Comparison of ENCODE assay signal across 20 cellular contexts in the genomic region with DNA sequence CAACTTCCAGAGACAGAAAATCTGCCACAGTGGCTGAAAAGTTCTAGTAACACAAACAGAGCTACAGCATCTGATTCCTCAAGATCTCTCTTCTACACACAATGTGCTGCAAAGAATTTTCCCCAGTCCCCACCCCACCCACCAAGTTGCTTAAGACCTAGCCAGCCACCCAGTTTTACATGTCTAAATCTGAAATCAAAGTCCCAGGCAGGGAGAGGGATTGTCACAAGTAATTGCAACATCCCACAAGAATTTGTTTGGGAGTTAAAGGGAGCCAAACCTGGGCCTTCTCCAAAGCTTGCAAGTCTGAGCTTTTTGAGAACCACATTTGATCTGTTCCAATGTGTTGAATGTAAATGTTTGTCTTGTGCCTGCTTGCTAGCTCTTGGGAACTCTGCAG. TPM values are rescaled to one million over a fixed set of nuclear protein-coding genes. Genes with fewer than 3 reads are reported as not detected.
DNase-seq lines count a peak whose midpoint lies in the region; ATAC-seq and TF ChIP-seq lines count a peak whose summit lies in the region.
"Had no signal": no experiment of that assay in that cellular context is flagged by ENCODE, and none has a peak within 500 bp of the region (broad histone marks: within the 10 kb centered on the region; RNA-seq: fewer than 3 reads in every experiment).

No MANE protein-coding gene starts in this region.

- H3K18ac ChIP-seq in IMR-90 (ENCODE audit: low read depth, low read length), result no peak overlapping the region

- H3K56ac ChIP-seq in IMR-90 (ENCODE audit: extremely low read depth, insufficient read depth, low read length), result no peak overlapping the region

- no TSS peak for BruUV-seq in IMR-90 (replicated peaks; lab: Mats Ljungman, UMichigan)
- no TSS peak for BruUV-seq in PC-3 (replicated peaks; lab: Mats Ljungman, UMichigan)

- no peaks in the 10 kb centered on the region for H3K79me2 ChIP-seq in PC-3 (ENCODE audit: low read length)

- H3K9ac ChIP-seq in IMR-90 (ENCODE audit: low read depth, low read length) (no peak overlapping the region), PC-3 (ENCODE audit: low read length) (no peak overlapping the region)
- H3K9ac ChIP-seq: BLaER1 treated with 17β-estradiol and CSF1 and Interleukin-3, amounts not matched to agents 10 nM and 100 nM; neural progenitor cell had no signal

- no peak overlapping the region for H2AFZ ChIP-seq in IMR-90 (replicated peaks; ENCODE audit: low read length, poor library complexity)
- no peak overlapping the region for H2AFZ ChIP-seq in PC-3 (ENCODE audit: low read length)
- H2AFZ ChIP-seq: neural progenitor cell had no signal

- no peak overlapping the region for H2BK5ac ChIP-seq in IMR-90 (ENCODE audit: low read depth, low read length, poor library complexity, severe bottlenecking)

- H3K27me3 ChIP-seq in IMR-90 (ENCODE audit: control insufficient read depth, insufficient read depth, low read length) (no peaks in the 10 kb centered on the region), PC-3 (ENCODE audit: low read length) (no peaks in the 10 kb centered on the region), MG63 (no peaks in the 10 kb centered on the region)
- H3K27me3 ChIP-seq: body of pancreas, colonic mucosa had no signal

- peaks cover 66% of the 10 kb centered on the region for H4K20me1 ChIP-seq in IMR-90 (ENCODE audit: insufficient read depth, low read length)
- H4K20me1 ChIP-seq in PC-3 (ENCODE audit: low read length), result no peaks in the 10 kb centered on the region

- H3K4me3 ChIP-seq in IMR-90 (ENCODE audit: insufficient read depth, low read depth, low read length) (no peak overlapping the region), PC-3 (ENCODE audit: low read length) (no peak overlapping the region), MG63 (no peak overlapping the region)
- H3K4me3 ChIP-seq: BLaER1 treated with 17β-estradiol and CSF1 and Interleukin-3, amounts not matched to agents 10 nM and 100 nM; body of pancreas; colonic mucosa; neural progenitor cell had no signal

- no peak for TF ChIP-seq POLR2A in IMR-90 (IDR thresholded peaks at IDR 0.05; ENCODE audit: low read depth, low read length)

- no peak overlapping the region for H3K23ac ChIP-seq in IMR-90 (ENCODE audit: low read depth, low read length)

- H2AK5ac ChIP-seq in IMR-90 (ENCODE audit: low read depth, low read length), result no peak overlapping the region

- in situ Hi-C loops in IMR-90 (cut with MboI; ENCODE audit: low sequenced_read_pairs), result no loop called here

- ATAC-seq in IMR-90 (ENCODE audit: low read depth) (peak; percentile 22), PC-3 (no peak)
- ATAC-seq: activated T-cell treated with anti-CD3 and anti-CD28 coated beads, Interleukin-2, amount 50 U/mL, for 4 hours; body of pancreas; T-helper 17 cell had no signal

- H2BK120ac ChIP-seq in IMR-90 (ENCODE audit: low read depth, low read length), result no peak overlapping the region

- no peaks in the 10 kb centered on the region for H3K9me2 ChIP-seq in PC-3 (replicated peaks; ENCODE audit: low read length)

- H3K36me3 ChIP-seq in IMR-90 (ENCODE audit: control insufficient read depth, insufficient read depth, low read length) (no peaks in the 10 kb centered on the region), PC-3 (ENCODE audit: low read depth, low read length) (no peaks in the 10 kb centered on the region), MG63 (no peaks in the 10 kb centered on the region)
- H3K36me3 ChIP-seq: BLaER1 treated with 17β-estradiol and CSF1 and Interleukin-3, amounts not matched to agents 10 nM and 100 nM; colonic mucosa; neural progenitor cell; WERI-Rb-1 had no signal

- TF ChIP-seq RAD21 in IMR-90 (IDR thresholded peaks at IDR 0.05; ENCODE audit: low read length), result no peak

- H3F3A ChIP-seq in PC-3 (ENCODE audit: low read length, unreplicated experiment), result no peaks in the 10 kb centered on the region

- H2BK15ac ChIP-seq in IMR-90 (ENCODE audit: low read depth, low read length), result no peak overlapping the region

- intact Hi-C loops in IMR-90 (cut with micrococcal nuclease) (no loop called here), PC-3 (cut with micrococcal nuclease) (no loop called here)

- CTCF ChIA-PET in IMR-90 (lab: Yijun Ruan, JAX) (interaction anchor here (0.6 kb wide), 1 partner anchor 29 kb away, joined by 3 read pairs; no protein-coding TSS in a partner anchor), PC-3 (lab: Charles Lee) (no interaction called here)

- H3K4me2 ChIP-seq in IMR-90 (ENCODE audit: low read depth, low read length) (no peak overlapping the region), PC-3 (ENCODE audit: low read length) (no peak overlapping the region)
- H3K4me2 ChIP-seq: BLaER1 treated with 17β-estradiol and CSF1 and Interleukin-3, amounts not matched to agents 10 nM and 100 nM; neural progenitor cell had no signal

- H3K27ac ChIP-seq in IMR-90 (ENCODE audit: insufficient read depth, low read length) (no peak overlapping the region), PC-3 (ENCODE audit: low read length) (no peak overlapping the region)
- H3K27ac ChIP-seq: BLaER1 treated with 17β-estradiol and CSF1 and Interleukin-3, amounts not matched to agents 10 nM and 100 nM; body of pancreas; colonic mucosa; neural progenitor cell; WERI-Rb-1 had no signal

- no peak overlapping the region for H3K14ac ChIP-seq in IMR-90 (replicated peaks; ENCODE audit: low read depth, low read length)

- peaks cover 33 to 67% of the 10 kb centered on the region in 2 experiments for H3K79me1 ChIP-seq in IMR-90 (ENCODE audit: low read depth in 1 of 2, low read length in 2 of 2)

- H3K9me3 ChIP-seq in IMR-90 (ENCODE audit: control insufficient read depth, insufficient read depth, low read length) (no peaks in the 10 kb centered on the region), PC-3 (ENCODE audit: low read length) (no peaks in the 10 kb centered on the region), MG63 (no peaks in the 10 kb centered on the region)
- H3K9me3 ChIP-seq: BLaER1 treated with 17β-estradiol and CSF1 and Interleukin-3, amounts not matched to agents 10 nM and 100 nM; body of pancreas; colonic mucosa had no signal

- dilution Hi-C loops in IMR-90 (cut with HindIII; ENCODE audit: low sequenced_read_pairs, unreplicated experiment), result no loop called here

- H3K9me1 ChIP-seq in IMR-90 (ENCODE audit: insufficient read depth, low read length), result peaks cover 4% of the 10 kb centered on the region; the same call in 1 of the 2 replicates

- H2BK20ac ChIP-seq in IMR-90 (ENCODE audit: low read depth, low read length), result no peak overlapping the region

- POLR2A ChIA-PET in IMR-90 (lab: Charles Lee; ENCODE audit: unreplicated experiment) (no interaction called here), PC-3 (lab: Charles Lee; ENCODE audit: unreplicated experiment) (interaction anchor here (1.2 kb wide), 1 partner anchor 33 kb away, joined by 3 read pairs; no protein-coding TSS in a partner anchor)

- no peak overlapping the region for H4K8ac ChIP-seq in IMR-90 (ENCODE audit: low read depth in 2 of 2, low read length in 2 of 2)

- peak; percentile 34 for DNase-seq in AG09319 (ENCODE audit: extremely low read depth, low read depth)
- peak; percentile 59 for DNase-seq in IMR-90
- DNase-seq in fibroblast of peridontal ligament (ENCODE audit: extremely low read depth), result peak; percentile 84
- peak; percentile 44 for DNase-seq in renal cortical epithelial cell (ENCODE audit: low read depth)
- no peak for DNase-seq in PC-3
- DNase-seq in SKM-1 (lab: John Stamatoyannopoulos, UW; ENCODE audit: unreplicated experiment), result no peak
- no peak for DNase-seq in MG63
- DNase-seq: activated CD4-positive, alpha-beta memory T cell treated with anti-CD3 and anti-CD28 coated beads, Interleukin-2, amount 10 ng/mL, durations not matched to agents 7 days and 5 days; activated naive CD4-positive, alpha-beta T cell treated with anti-CD3 and anti-CD28 coated beads, Interleukin-2, amount 50 U/mL, for 16 hours; activated T-cell treated with anti-CD3 and anti-CD28 coated beads, Interleukin-2, amount 50 U/mL, for 4 hours; body of pancreas; colonic mucosa; HFFc6; retina; SIG-M5; stimulated activated naive CD4-positive, alpha-beta T cell; T-helper 17 cell; WERI-Rb-1 had no signal

- H4K91ac ChIP-seq in IMR-90 (ENCODE audit: insufficient read depth, low read depth, low read length), result no peak overlapping the region

- no peak overlapping the region for H3K4ac ChIP-seq in IMR-90 (ENCODE audit: low read depth, low read length)

- no peak overlapping the region for H4K5ac ChIP-seq in IMR-90 (ENCODE audit: low read depth, low read length)

- H2AK9ac ChIP-seq in IMR-90 (replicated peaks; ENCODE audit: low read depth, low read length, poor library complexity), result no peak overlapping the region

- H3K4me1 ChIP-seq in IMR-90 (ENCODE audit: control insufficient read depth, insufficient read depth, low read length) (peaks cover 4% of the 10 kb centered on the region; the same call in 1 of the 2 replicates), PC-3 (ENCODE audit: insufficient read depth, low read length) (no peaks in the 10 kb centered on the region)

- TF ChIP-seq CTCF in AG09319 (IDR thresholded peaks at IDR 0.05; ENCODE audit: low read depth, low read length), result no peak
- TF ChIP-seq CTCF in IMR-90 (conservative IDR thresholded peaks at IDR 0.05; ENCODE audit: low read depth, low read length), result no peak
- no peak for TF ChIP-seq CTCF in PC-3 (conservative IDR thresholded peaks at IDR 0.05; ENCODE audit: low read depth, low read length)

TF ChIP-seq in IMR-90, 13 proteins besides CTCF, POLR2A, EP300 and RAD21 (continues in another document):
- TF ChIP-seq CEBPB (IDR thresholded peaks at IDR 0.05; ENCODE audit: low read depth, low read length), result peak; percentile 66

RNA-seq across cellular contexts. Expression of gene IGIP, which starts 15.5 kb away (rescaled TPM):
- 5.0 and 6.7 TPM in 2 replicates for total RNA-seq in IMR-90 (2012; rRNA removed)
- polyA plus RNA-seq in IMR-90 (2012; rRNA removed), result 0.83 and 1.2 TPM in 2 replicates
- 0.16 and 0.32 TPM in 2 replicates for polyA plus RNA-seq in IMR-90 (2012; cell fraction: cytosol; rRNA removed)
- polyA plus RNA-seq in IMR-90 (2012; cell fraction: nucleus; rRNA removed; ENCODE audit: low replicate concordance), result 0.65 and 4.4 TPM in 2 replicates
- total RNA-seq in renal cortical epithelial cell, result 4.5 and 17.2 TPM in 2 replicates
- total RNA-seq in PC-3 (2014; rRNA removed), result 1.3 and 2.1 TPM in 2 replicates
- 1.4 TPM in 2 replicates for total RNA-seq in MG63 (2014; rRNA removed; shearing (Covaris generic); ENCODE audit: low replicate concordance)

RNA-seq across cellular contexts. Expression of gene PURA, which starts 27.3 kb away (rescaled TPM):
- total RNA-seq in IMR-90 (2012; rRNA removed) (5.6 and 13.9 TPM in 2 replicates), renal cortical epithelial cell (6.1 and 22.4 TPM in 2 replicates), PC-3 (2014; rRNA removed) (7.3 and 8.5 TPM in 2 replicates)
- 3.8 TPM in 2 replicates for polyA plus RNA-seq in IMR-90 (2012; rRNA removed)
- 2.7 and 5.0 TPM in 2 replicates for polyA plus RNA-seq in IMR-90 (2012; cell fraction: cytosol; rRNA removed)
- polyA plus RNA-seq in IMR-90 (2012; cell fraction: nucleus; rRNA removed; ENCODE audit: low replicate concordance), result 3.0 and 3.1 TPM in 2 replicates
- total RNA-seq in MG63 (2014; rRNA removed; shearing (Covaris generic); ENCODE audit: low replicate concordance), result 6.9 and 15.8 TPM in 2 replicates

RNA-seq across cellular contexts. Expression of gene CYSTM1, which starts 33.7 kb away (rescaled TPM):
- total RNA-seq in IMR-90 (2012; rRNA removed) (6.7 and 7.3 TPM in 2 replicates), renal cortical epithelial cell (27.0 and 30.0 TPM in 2 replicates), PC-3 (2014; rRNA removed) (24.3 and 43.3 TPM in 2 replicates)
- polyA plus RNA-seq in IMR-90 (2012; rRNA removed), result 15.0 and 16.3 TPM in 2 replicates
- 19.3 and 25.4 TPM in 2 replicates for polyA plus RNA-seq in IMR-90 (2012; cell fraction: cytosol; rRNA removed)
- polyA plus RNA-seq in IMR-90 (2012; cell fraction: nucleus; rRNA removed; ENCODE audit: low replicate concordance), result 3.4 and 8.3 TPM in 2 replicates
- 12.9 and 29.4 TPM in 2 replicates for total RNA-seq in MG63 (2014; rRNA removed; shearing (Covaris generic); ENCODE audit: low replicate concordance)

Comparison
In these comparisons a context has a peak if more than half of its experiments do, and no peak if none do; other contexts are left out.
1. DNase-seq: peak in AG09319 (single experiment), IMR-90 (single experiment), fibroblast of peridontal ligament (single experiment) and renal cortical epithelial cell (single experiment); none in PC-3 (single experiment), SKM-1 (single experiment) and MG63 (single experiment).